In genomic region chr4:38985363-38986065, GRCh38 we compare ENCODE assay signal across 15 cellular contexts. TPM values are rescaled to one million over a fixed set of nuclear protein-coding genes. Genes with fewer than 3 reads are reported as not detected.
DNase-seq lines count a peak whose midpoint lies in the region; ATAC-seq, FAIRE-seq and TF ChIP-seq lines count a peak whose summit lies in the region.
"Had no signal": no experiment of that assay in that cellular context is flagged by ENCODE, and none has a peak within 500 bp of the region (broad histone marks: within the 10 kb centered on the region; RNA-seq: fewer than 3 reads in every experiment).

No MANE protein-coding gene starts in this region.

- H3K9me3 ChIP-seq in psoas muscle: no peaks in the 10 kb centered on the region
- H3K9me3 ChIP-seq: pancreas had no signal

- peak overlapping the region; percentile 60 for H3K27ac Mint-ChIP-seq in activated naive CD8-positive, alpha-beta T cell treated with anti-CD3 and anti-CD28 coated beads, Interleukin-2, amount 50 U/mL, for 24 hours
- peak overlapping the region; percentile 47 for H3K27ac Mint-ChIP-seq in nephron progenitor cell
- H3K27ac Mint-ChIP-seq: activated naive CD8-positive, alpha-beta T cell treated with anti-CD3 and anti-CD28 coated beads, Interleukin-2, amount 10 ng/mL, durations not matched to agents 7 days and 5 days had no signal

- no peak for DNase-seq in activated naive CD8-positive, alpha-beta T cell treated with anti-CD3 and anti-CD28 coated beads, Interleukin-2, amount 50 U/mL, for 24 hours
- DNase-seq in nephron progenitor cell (no peak), psoas muscle (no peak), DMS153 (lab: John Stamatoyannopoulos, UW) (no peak), HTR-8/SVneo (ENCODE audit: insufficient read length, low spot score) (no peak), cerebellum (ENCODE audit: low spot score) (no peak)
- DNase-seq: activated CD4-positive, CD25-positive, alpha-beta regulatory T cell; activated naive CD8-positive, alpha-beta T cell treated with anti-CD3 and anti-CD28 coated beads, Interleukin-2, amount 10 ng/mL, durations not matched to agents 7 days and 5 days; left colon; NCI-H345; pancreas; SHP77 treated with DMSO at 0.1 percent for 48 hours; stimulated activated CD4-positive, alpha-beta T cell treated with anti-CD3 and anti-CD28 coated beads, Interleukin-1b, Interleukin-23, amount 100 ng/mL, for 48 hours had no signal

- no peaks in the 10 kb centered on the region for H3K4me1 ChIP-seq in psoas muscle
- H3K4me1 ChIP-seq: pancreas had no signal

- H3K27me3 ChIP-seq in psoas muscle (ENCODE audit: insufficient read depth in 3 of 3, low read length in 2 of 3): peaks cover 0 to 2% (median 0%) of the 10 kb centered on the region in 3 donors
- H3K27me3 ChIP-seq: pancreas had no signal

- no peaks in the 10 kb centered on the region for H3K36me3 ChIP-seq in psoas muscle (ENCODE audit: insufficient read depth in 1 of 2, low read depth in 1 of 2)
- H3K36me3 ChIP-seq: pancreas had no signal

- H3K4me1 Mint-ChIP-seq in activated naive CD8-positive, alpha-beta T cell treated with anti-CD3 and anti-CD28 coated beads, Interleukin-2, amount 50 U/mL, for 24 hours: peaks cover 38% of the 10 kb centered on the region
- H3K4me1 Mint-ChIP-seq in nephron progenitor cell: peaks cover 24% of the 10 kb centered on the region

- no peak overlapping the region for H3K27ac ChIP-seq in psoas muscle
- H3K27ac ChIP-seq: pancreas had no signal

- ATAC-seq in HG02885 (IDR thresholded peaks at IDR 0.05; ENCODE audit: poor library complexity, unreplicated experiment) (peak; percentile 2), psoas muscle (no peak)
- ATAC-seq in activated naive CD8-positive, alpha-beta T cell treated with anti-CD3 and anti-CD28 coated beads, Interleukin-2, amount 50 U/mL, for 24 hours: no peak
- ATAC-seq: left colon, pancreas had no signal

- H3K9me3 Mint-ChIP-seq in activated naive CD8-positive, alpha-beta T cell treated with anti-CD3 and anti-CD28 coated beads, Interleukin-2, amount 50 U/mL, for 24 hours: no peaks in the 10 kb centered on the region
- H3K9me3 Mint-ChIP-seq in nephron progenitor cell: no peaks in the 10 kb centered on the region
- H3K9me3 Mint-ChIP-seq: activated naive CD8-positive, alpha-beta T cell treated with anti-CD3 and anti-CD28 coated beads, Interleukin-2, amount 10 ng/mL, durations not matched to agents 7 days and 5 days had no signal

- no peak overlapping the region for H3K4me3 Mint-ChIP-seq in activated naive CD8-positive, alpha-beta T cell treated with anti-CD3 and anti-CD28 coated beads, Interleukin-2, amount 50 U/mL, for 24 hours
- no peak overlapping the region for H3K4me3 Mint-ChIP-seq in nephron progenitor cell
- H3K4me3 Mint-ChIP-seq: activated naive CD8-positive, alpha-beta T cell treated with anti-CD3 and anti-CD28 coated beads, Interleukin-2, amount 10 ng/mL, durations not matched to agents 7 days and 5 days had no signal

- no peaks in the 10 kb centered on the region for H3K27me3 Mint-ChIP-seq in activated naive CD8-positive, alpha-beta T cell treated with anti-CD3 and anti-CD28 coated beads, Interleukin-2, amount 50 U/mL, for 24 hours
- H3K27me3 Mint-ChIP-seq in nephron progenitor cell (ENCODE audit: low read depth, poor library complexity): peaks cover 6% of the 10 kb centered on the region
- H3K27me3 Mint-ChIP-seq: activated naive CD8-positive, alpha-beta T cell treated with anti-CD3 and anti-CD28 coated beads, Interleukin-2, amount 10 ng/mL, durations not matched to agents 7 days and 5 days had no signal

- intact Hi-C loops in psoas muscle (cut with DNase I): no loop called here

- WGBS in psoas muscle, 3 donors: 25 to 41% (median 28%) methylated on average over 10 of the region's 10 CpGs

- no peak for TF ChIP-seq CTCF in nephron progenitor cell (IDR thresholded peaks at IDR 0.05)
- no peak for TF ChIP-seq CTCF in psoas muscle (IDR thresholded peaks at IDR 0.05)

- H3K4me3 ChIP-seq in GM08714 (ENCODE audit: low read length): peak overlapping the region; percentile 10; the same call in 1 of the 2 replicates
- no peak overlapping the region for H3K4me3 ChIP-seq in psoas muscle
- H3K4me3 ChIP-seq: pancreas had no signal

- peaks cover 11% of the 10 kb centered on the region for H3K36me3 Mint-ChIP-seq in activated naive CD8-positive, alpha-beta T cell treated with anti-CD3 and anti-CD28 coated beads, Interleukin-2, amount 50 U/mL, for 24 hours (ENCODE audit: low read depth)
- no peaks in the 10 kb centered on the region for H3K36me3 Mint-ChIP-seq in nephron progenitor cell (ENCODE audit: low read depth)

- no peak for FAIRE-seq in HTR-8/SVneo (lab: Jason Lieb, UNC)
- FAIRE-seq: pancreas had no signal

RNA-seq across cellular contexts. Expression of gene TMEM156, which starts 46.7 kb away (rescaled TPM):
- under 1 TPM in 1 of 4 donors, not detected in 3; 0.15 TPM for total RNA-seq in psoas muscle
- polyA plus RNA-seq in psoas muscle: under 1 TPM in 2 of 3 donors, not detected in 1; 0.08 to 0.10 TPM
- total RNA-seq in cerebellum: 0.09 TPM
